Comparison of ENCODE assay signal across 11 cellular contexts in the genomic region with DNA sequence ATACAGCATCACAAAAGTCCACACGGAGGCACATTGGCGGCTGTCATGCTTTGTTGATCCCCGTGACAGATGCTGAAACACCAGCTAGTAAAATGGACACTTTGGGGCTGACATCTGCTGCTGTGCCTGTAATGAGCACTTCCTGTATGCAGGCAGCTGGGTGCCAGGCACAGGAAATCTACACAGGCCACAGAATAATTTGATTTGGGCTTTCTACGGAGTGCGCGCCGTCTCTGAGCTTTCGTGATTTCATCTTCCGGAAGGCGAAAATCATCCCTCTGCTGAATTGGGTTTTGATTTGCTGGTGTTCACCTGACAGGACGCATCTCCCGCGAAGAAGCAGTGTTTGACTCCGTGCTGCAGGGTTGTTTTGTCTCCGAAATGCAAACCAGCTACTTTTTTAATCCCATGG.
DNase-seq lines count a peak whose midpoint lies in the region; ATAC-seq and TF ChIP-seq lines count a peak whose summit lies in the region.
"Had no signal": no experiment of that assay in that cellular context is flagged by ENCODE, and none has a peak within 500 bp of the region (broad histone marks: within the 10 kb centered on the region; RNA-seq: fewer than 3 reads in every experiment).

No MANE protein-coding gene starts in this region.

- H3K4me1 ChIP-seq in OCI-LY3 (ENCODE audit: low read length): 0 out of 2 replicates have a peak, but pooled peaks cover 3% of the 10 kb centered on the region

- TF ChIP-seq CTCF in OCI-LY3 (IDR thresholded peaks at IDR 0.05; ENCODE audit: low read depth, low read length) (no peak), GM10248 (IDR thresholded peaks at IDR 0.05; ENCODE audit: control extremely low read depth, extremely low read depth, low read depth, missing control alignments) (no peak), coronary artery (IDR thresholded peaks at IDR 0.05) (no peak)

- peak; percentile 53 for ATAC-seq in GM21717 (IDR thresholded peaks at IDR 0.05; ENCODE audit: unreplicated experiment)
- no peak for ATAC-seq in GM19324 (IDR thresholded peaks at IDR 0.05; ENCODE audit: low FRiP score, unreplicated experiment)

- peak overlapping the region; percentile 33; the same call in 1 of the 2 replicates for H2AFZ ChIP-seq in OCI-LY3 (ENCODE audit: low read depth, low read length)

- peaks cover 14% of the 10 kb centered on the region for H3K27me3 ChIP-seq in OCI-LY3 (ENCODE audit: low read depth, low read length)

- CTCF ChIA-PET in GM10248 (lab: Yijun Ruan, JAX): no interaction called here

- H3K9me3 ChIP-seq in OCI-LY3 (ENCODE audit: insufficient read depth, low read length): no peaks in the 10 kb centered on the region

- H3K27ac ChIP-seq in OCI-LY3 (ENCODE audit: low read length) (no peak overlapping the region), coronary artery (no peak overlapping the region)

- DNase-seq in NCI-H510A treated with DMSO at 0.1 percent for 48 hours (lab: John Stamatoyannopoulos, UW) (peak; percentile 61), NCI-H510A (lab: John Stamatoyannopoulos, UW) (no peak), mesenteric fat pad (ENCODE audit: low spot score) (peak; percentile 47), GM10248 (ENCODE audit: extremely low spot score) (no peak), coronary artery (ENCODE audit: low spot score) (no peak)
- DNase-seq: GDM1, nucleus accumbens, trophoblast cell had no signal

- peak overlapping the region; percentile 26; the same call in 1 of the 2 replicates for H3K4me2 ChIP-seq in OCI-LY3 (ENCODE audit: low read length)

- no peaks in the 10 kb centered on the region for H4K20me1 ChIP-seq in OCI-LY3 (ENCODE audit: insufficient read depth, low read length)

- H3K9ac ChIP-seq in OCI-LY3 (ENCODE audit: low read length): no peak overlapping the region

- H3K36me3 ChIP-seq in OCI-LY3 (replicated peaks; ENCODE audit: low read depth, low read length): no peaks in the 10 kb centered on the region

- POLR2A ChIA-PET in GM10248 (lab: Yijun Ruan, JAX): no interaction called here

- H3K4me3 ChIP-seq in OCI-LY3 (ENCODE audit: low read length) (no peak overlapping the region), coronary artery (no peak overlapping the region)

- no peaks in the 10 kb centered on the region for H3K79me2 ChIP-seq in OCI-LY3 (ENCODE audit: low read length)

Comparison
In these comparisons a context has a peak if more than half of its experiments do, and no peak if none do; other contexts are left out.
1. DNase-seq: peak in NCI-H510A treated with DMSO at 0.1 percent for 48 hours (single experiment) and mesenteric fat pad (single experiment); none in NCI-H510A (single experiment), GM10248 (single experiment) and coronary artery (single experiment).